ENCODE assay signal across 1 cellular context in genomic region chr3:150612494-150612893, GRCh38.
TF ChIP-seq lines count a peak whose summit lies in the region.

No MANE protein-coding gene starts in this region.

TF ChIP-seq in GM12878, 131 proteins besides CTCF, POLR2A, EP300 and RAD21:
- no peak for TF ChIP-seq BMI1 (IDR thresholded peaks at IDR 0.05; ENCODE audit: borderline replicate concordance)
- no peak for TF ChIP-seq ESRRA (IDR thresholded peaks at IDR 0.05; ENCODE audit: low read length)
- TF ChIP-seq HDAC2 (IDR thresholded peaks at IDR 0.05) = no peak
- peak; percentile 47 for TF ChIP-seq JUNB (IDR thresholded peaks at IDR 0.05)
